ENCODE assay signal across 15 cellular contexts in the genomic region with DNA sequence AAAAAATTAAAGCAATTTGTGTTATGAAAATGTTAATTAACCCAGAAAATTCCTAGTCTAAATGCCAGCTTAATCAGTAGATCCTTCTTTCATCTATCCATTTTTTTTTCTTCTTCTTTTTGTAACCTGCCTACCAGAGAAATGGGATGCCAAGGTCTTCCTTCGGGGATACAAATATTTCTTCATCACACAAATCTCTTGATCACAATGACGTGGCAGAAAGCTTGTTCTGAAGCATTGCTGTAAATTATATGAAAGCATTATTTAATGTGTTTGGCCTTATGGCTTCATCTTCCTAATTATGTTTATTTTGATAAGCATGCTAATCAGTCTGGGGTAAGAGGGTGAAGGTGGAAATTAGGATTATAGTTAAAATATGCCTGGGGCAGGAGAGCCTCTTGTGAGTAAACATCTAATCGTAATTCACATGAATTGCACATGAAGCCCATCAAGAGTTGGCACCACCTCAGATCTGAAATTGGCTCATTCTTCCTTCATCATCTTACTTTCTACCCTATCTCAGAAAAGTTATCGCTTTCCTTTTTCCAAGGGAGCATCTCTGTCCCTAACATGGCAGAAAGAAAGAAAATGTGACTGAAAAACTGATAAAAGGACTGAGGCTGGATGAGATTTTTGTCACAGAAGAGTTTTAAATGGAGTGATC.
"Had no signal": no experiment of that assay in that cellular context is flagged by ENCODE, and none has a peak within 500 bp of the region (broad histone marks: within the 10 kb centered on the region; RNA-seq: fewer than 3 reads in every experiment).

No MANE protein-coding gene starts in this region.

- H3K4me3 Mint-ChIP-seq: activated T-helper 17 cell treated with anti-CD3 and anti-CD28 coated beads, Interleukin-2, amount 50 U/mL, for 72 hours; dendritic cell treated with granulocyte-macrophage colony-stimulating factor and Interleukin-4, amounts not matched to agents 40 ng/mL and 50 ng/mL, for 4 days; naive thymus-derived CD8-positive, alpha-beta T cell; stimulated activated naive CD8-positive, alpha-beta T cell treated with anti-CD3 and anti-CD28 coated beads, Interleukin-15, Interleukin-2, amounts not matched to agents 100 ng/mL and 50 ng/mL, for 24 hours had no signal

- H3K4me3 ChIP-seq: ascending aorta, breast epithelium, gastroesophageal sphincter, heart right ventricle, left lung, mucosa of descending colon, smooth muscle cell, testis, upper lobe of right lung had no signal

- DNase-seq: activated CD4-positive, alpha-beta T cell treated with anti-CD3 and anti-CD28 coated beads for 1 hour; effector memory CD4-positive, alpha-beta T cell; upper lobe of right lung had no signal

- ATAC-seq: activated T-helper 17 cell treated with anti-CD3 and anti-CD28 coated beads, Interleukin-2, amount 50 U/mL, for 72 hours; naive thymus-derived CD8-positive, alpha-beta T cell had no signal

- H3K27me3 ChIP-seq: ascending aorta, breast epithelium, testis, upper lobe of right lung had no signal

- H3K4me1 Mint-ChIP-seq: activated T-helper 17 cell treated with anti-CD3 and anti-CD28 coated beads, Interleukin-2, amount 50 U/mL, for 72 hours had no signal

- H3K27ac Mint-ChIP-seq: activated T-helper 17 cell treated with anti-CD3 and anti-CD28 coated beads, Interleukin-2, amount 50 U/mL, for 72 hours; dendritic cell treated with granulocyte-macrophage colony-stimulating factor and Interleukin-4, amounts not matched to agents 40 ng/mL and 50 ng/mL, for 4 days; naive thymus-derived CD8-positive, alpha-beta T cell; stimulated activated naive CD8-positive, alpha-beta T cell treated with anti-CD3 and anti-CD28 coated beads, Interleukin-15, Interleukin-2, amounts not matched to agents 100 ng/mL and 50 ng/mL, for 24 hours had no signal

- H3K4me1 ChIP-seq: ascending aorta, breast epithelium, gastroesophageal sphincter, heart right ventricle, left lung, testis, upper lobe of right lung had no signal

- H3K4me2 ChIP-seq: smooth muscle cell had no signal

- H3K9me3 Mint-ChIP-seq: activated T-helper 17 cell treated with anti-CD3 and anti-CD28 coated beads, Interleukin-2, amount 50 U/mL, for 72 hours; dendritic cell treated with granulocyte-macrophage colony-stimulating factor and Interleukin-4, amounts not matched to agents 40 ng/mL and 50 ng/mL, for 4 days; stimulated activated naive CD8-positive, alpha-beta T cell treated with anti-CD3 and anti-CD28 coated beads, Interleukin-15, Interleukin-2, amounts not matched to agents 100 ng/mL and 50 ng/mL, for 24 hours had no signal

- H3K27ac ChIP-seq: ascending aorta, breast epithelium, gastroesophageal sphincter, heart right ventricle, testis, upper lobe of right lung had no signal

- H3K36me3 ChIP-seq: ascending aorta, breast epithelium, gastroesophageal sphincter, heart right ventricle, left lung, upper lobe of right lung had no signal

- H3K36me3 Mint-ChIP-seq: naive thymus-derived CD8-positive, alpha-beta T cell had no signal

- H3K9me3 ChIP-seq: ascending aorta, breast epithelium, heart right ventricle, left lung, mucosa of descending colon, testis, upper lobe of right lung had no signal
